Comparison of ENCODE assay signal across 18 cellular contexts in genomic region chr14:86543531-86543930, GRCh38.
"Had no signal": no experiment of that assay in that cellular context is flagged by ENCODE, and none has a peak within 500 bp of the region (broad histone marks: within the 10 kb centered on the region; RNA-seq: fewer than 3 reads in every experiment).

No MANE protein-coding gene starts in this region.

- H3K9me3 ChIP-seq: esophagus muscularis mucosa, sigmoid colon, thoracic aorta, vagina had no signal

- H3K4me1 ChIP-seq: esophagus muscularis mucosa, neural progenitor cell, sigmoid colon, vagina had no signal

- H2AFZ ChIP-seq: neural progenitor cell had no signal

- H3K9ac ChIP-seq: neural progenitor cell had no signal

- H3K27me3 ChIP-seq: esophagus muscularis mucosa, neural progenitor cell, sigmoid colon, vagina had no signal

- H3K4me2 ChIP-seq: neural progenitor cell had no signal

- H3K36me3 ChIP-seq: esophagus muscularis mucosa, neural progenitor cell, sigmoid colon, thoracic aorta, vagina had no signal

- H3K4me3 ChIP-seq: coronary artery, esophagus muscularis mucosa, neural progenitor cell, sigmoid colon, thoracic aorta, vagina had no signal

- H3K27ac ChIP-seq: coronary artery, esophagus muscularis mucosa, neural progenitor cell, sigmoid colon, thoracic aorta, vagina had no signal

- ATAC-seq: activated T-cell treated with anti-CD3 and anti-CD28 coated beads, Interleukin-2, amount 50 U/mL, for 4 hours; left colon had no signal

- DNase-seq: activated CD4-positive, alpha-beta T cell treated with anti-CD3 and anti-CD28 coated beads for 4 hours; activated CD4-positive, alpha-beta T cell treated with anti-CD3 and anti-CD28 coated beads, Interleukin-2, amount 50 U/mL, for 48 hours; activated CD4-positive, CD25-positive, alpha-beta regulatory T cell; activated CD8-positive, alpha-beta memory T cell treated with anti-CD3 and anti-CD28 coated beads, Interleukin-2, amount 50 U/mL, for 48 hours; activated naive CD4-positive, alpha-beta T cell treated with Interleukin-2 at 50 U/mL for 16 hours; activated naive CD8-positive, alpha-beta T cell treated with anti-CD3 and anti-CD28 coated beads, Interleukin-2, amount 10 ng/mL, durations not matched to agents 7 days and 5 days; activated T-cell treated with anti-CD3 and anti-CD28 coated beads, Interleukin-2, amount 50 U/mL, for 4 hours; amygdala; left colon; posterior cingulate gyrus; sigmoid colon; stimulated activated CD4-positive, alpha-beta T cell treated with anti-CD3 and anti-CD28 coated beads, Interleukin-4, amount 100 ng/mL, for 24 hours; stimulated activated naive CD4-positive, alpha-beta T cell treated with Interleukin-2 at 50 U/mL for 16 hours had no signal
